Comparison of ENCODE assay signal across 1 cellular context in the genomic region with DNA sequence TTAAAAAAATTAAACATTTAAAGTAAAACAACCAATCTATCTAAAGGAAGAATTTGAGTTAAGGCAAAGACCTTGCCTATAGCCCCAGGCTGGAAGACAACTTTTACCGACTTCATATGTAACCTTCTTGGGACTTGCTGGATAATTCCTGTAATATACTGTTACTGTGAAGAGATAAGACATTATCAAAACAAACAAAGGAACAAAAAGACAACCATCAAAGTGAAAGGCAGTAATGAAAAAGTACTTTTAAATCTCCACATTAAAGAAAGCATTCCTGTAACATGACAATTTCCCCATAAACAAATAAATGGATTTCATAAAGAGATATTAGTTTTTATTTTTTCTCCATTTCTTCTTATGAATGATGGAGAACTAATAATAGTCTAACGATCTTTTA.
TF ChIP-seq lines count a peak whose summit lies in the region.

No MANE protein-coding gene starts in this region.

TF ChIP-seq in IMR-90, 13 proteins besides CTCF, POLR2A, EP300 and RAD21:
- TF ChIP-seq CHD1 (IDR thresholded peaks at IDR 0.05; ENCODE audit: low read depth, low read length) (no peak), MXI1 (IDR thresholded peaks at IDR 0.05; ENCODE audit: borderline replicate concordance, low read depth, low read length) (no peak), SMC3 (IDR thresholded peaks at IDR 0.05; ENCODE audit: low read depth, low read length) (no peak), RFX5 (IDR thresholded peaks at IDR 0.05; ENCODE audit: low read depth, low read length) (no peak), USF2 (IDR thresholded peaks at IDR 0.05; ENCODE audit: low read depth, low read length) (no peak), BHLHE40 (IDR thresholded peaks at IDR 0.05; ENCODE audit: low read depth, low read length) (no peak), ELK1 (IDR thresholded peaks at IDR 0.05; ENCODE audit: borderline replicate concordance, low read depth, low read length) (no peak), FOS (IDR thresholded peaks at IDR 0.05; ENCODE audit: low read depth, low read length) (no peak), RCOR1 (IDR thresholded peaks at IDR 0.05; ENCODE audit: insufficient replicate concordance, low read length) (no peak), NFE2L2 (IDR thresholded peaks at IDR 0.05; ENCODE audit: low read depth, low read length) (no peak), CEBPB (IDR thresholded peaks at IDR 0.05; ENCODE audit: low read depth, low read length) (no peak), MAZ (IDR thresholded peaks at IDR 0.05; ENCODE audit: borderline replicate concordance, low read depth, low read length) (no peak)
